31 cellular contexts compared by ENCODE assay signal in the genomic region with DNA sequence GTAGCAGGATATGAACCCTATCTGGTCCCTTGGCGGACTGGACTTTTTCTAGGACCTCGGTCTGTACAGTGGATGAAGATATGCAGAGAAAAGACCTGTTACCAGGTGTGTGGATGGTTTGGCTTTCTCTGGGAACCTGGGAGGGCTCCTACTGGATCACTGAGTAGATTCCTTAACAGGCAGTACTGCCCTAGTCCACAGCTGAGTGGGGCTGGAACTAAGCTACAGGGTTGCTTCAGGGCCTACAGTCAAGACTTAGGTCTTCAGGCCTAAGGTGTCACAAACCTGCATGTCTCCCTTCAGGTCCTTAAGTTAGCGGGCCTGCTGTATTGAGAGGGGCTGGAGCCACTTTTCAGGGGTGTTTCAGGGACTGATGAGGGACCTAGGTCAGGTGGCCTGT.
"Had no signal": no experiment of that assay in that cellular context is flagged by ENCODE, and none has a peak within 500 bp of the region (broad histone marks: within the 10 kb centered on the region; RNA-seq: fewer than 3 reads in every experiment).

No MANE protein-coding gene starts in this region.

- ATAC-seq: activated CD4-positive, alpha-beta T cell treated with anti-CD3 and anti-CD28 coated beads for 36 hours; activated CD8-positive, alpha-beta memory T cell treated with anti-CD3 and anti-CD28 coated beads, Interleukin-2, amount 10 ng/mL, durations not matched to agents 7 days and 5 days; activated CD8-positive, alpha-beta T cell treated with anti-CD3 and anti-CD28 coated beads, Interleukin-2, amount 10 ng/mL, durations not matched to agents 7 days and 5 days; activated naive CD8-positive, alpha-beta T cell treated with anti-CD3 and anti-CD28 coated beads, Interleukin-2, amount 50 U/mL, for 24 hours; body of pancreas; effector memory CD8-positive, alpha-beta T cell; gastroesophageal sphincter had no signal

- H3K27ac ChIP-seq: adrenal gland, body of pancreas, epithelial cell of prostate, esophagus squamous epithelium, gastroesophageal sphincter, WERI-Rb-1 had no signal

- H3K9me3 ChIP-seq: adrenal gland, body of pancreas, gastroesophageal sphincter had no signal

- H3K36me3 ChIP-seq: adrenal gland had no signal

- H3K27ac Mint-ChIP-seq: activated CD4-positive, alpha-beta memory T cell treated with anti-CD3 and anti-CD28 coated beads for 36 hours; activated CD4-positive, alpha-beta T cell treated with anti-CD3 and anti-CD28 coated beads for 36 hours; activated CD4-positive, alpha-beta T cell treated with anti-CD3 and anti-CD28 coated beads, Interleukin-2, amount 10 ng/mL, durations not matched to agents 24 days and 14 days; activated CD8-positive, alpha-beta memory T cell treated with anti-CD3 and anti-CD28 coated beads, Interleukin-2, amount 10 ng/mL, durations not matched to agents 7 days and 5 days; activated CD8-positive, alpha-beta T cell treated with anti-CD3 and anti-CD28 coated beads, Interleukin-2, amount 10 ng/mL, durations not matched to agents 7 days and 5 days; activated naive CD4-positive, alpha-beta T cell treated with anti-CD3 and anti-CD28 coated beads for 36 hours; activated naive CD4-positive, alpha-beta T cell treated with anti-CD3 and anti-CD28 coated beads, Interleukin-2, amount 50 U/mL, for 24 hours; activated naive CD8-positive, alpha-beta T cell treated with anti-CD3 and anti-CD28 coated beads for 36 hours; activated naive CD8-positive, alpha-beta T cell treated with anti-CD3 and anti-CD28 coated beads, Interleukin-2, amount 50 U/mL, for 24 hours; activated T-helper 1 cell treated with anti-CD3 and anti-CD28 coated beads, Interleukin-12 subunit alpha, Interleukin-12 subunit beta, Interleukin-2, Interleukin-4 antibody, amounts not matched to agents 30 ng/mL and 10 ng/mL and 1 ng/mL, durations not matched to agents 14 hours and 24 hours and 36 hours; activated T-helper 2 cell treated with anti-CD3 and anti-CD28 coated beads, Interferon-gamma antibody, Interleukin-2, Interleukin-4, amounts not matched to agents 10 μg/mL and 5 μg/mL and 100 μg/mL, durations not matched to agents 14 hours and 24 hours and 36 hours; effector memory CD8-positive, alpha-beta T cell had no signal

- H3K27me3 ChIP-seq: adrenal gland, body of pancreas, esophagus squamous epithelium, gastroesophageal sphincter had no signal

- H3K9me3 Mint-ChIP-seq: activated CD4-positive, alpha-beta T cell treated with anti-CD3 and anti-CD28 coated beads, Interleukin-2, amount 10 ng/mL, durations not matched to agents 24 days and 14 days; activated T-helper 1 cell treated with anti-CD3 and anti-CD28 coated beads, Interleukin-12 subunit alpha, Interleukin-12 subunit beta, Interleukin-2, Interleukin-4 antibody, amounts not matched to agents 30 ng/mL and 10 ng/mL and 1 ng/mL, durations not matched to agents 14 hours and 24 hours and 36 hours; activated T-helper 2 cell treated with anti-CD3 and anti-CD28 coated beads, Interferon-gamma antibody, Interleukin-2, Interleukin-4, amounts not matched to agents 10 μg/mL and 5 μg/mL and 100 μg/mL, durations not matched to agents 14 hours and 24 hours and 36 hours; effector memory CD8-positive, alpha-beta T cell had no signal

- H3K4me3 Mint-ChIP-seq: activated CD4-positive, alpha-beta memory T cell treated with anti-CD3 and anti-CD28 coated beads for 36 hours; activated CD4-positive, alpha-beta T cell treated with anti-CD3 and anti-CD28 coated beads for 36 hours; activated CD4-positive, alpha-beta T cell treated with anti-CD3 and anti-CD28 coated beads, Interleukin-2, amount 10 ng/mL, durations not matched to agents 24 days and 14 days; activated CD8-positive, alpha-beta memory T cell treated with anti-CD3 and anti-CD28 coated beads, Interleukin-2, amount 10 ng/mL, durations not matched to agents 7 days and 5 days; activated CD8-positive, alpha-beta T cell treated with anti-CD3 and anti-CD28 coated beads, Interleukin-2, amount 10 ng/mL, durations not matched to agents 7 days and 5 days; activated naive CD4-positive, alpha-beta T cell treated with anti-CD3 and anti-CD28 coated beads for 36 hours; activated naive CD4-positive, alpha-beta T cell treated with anti-CD3 and anti-CD28 coated beads, Interleukin-2, amount 50 U/mL, for 24 hours; activated naive CD8-positive, alpha-beta T cell treated with anti-CD3 and anti-CD28 coated beads for 36 hours; activated naive CD8-positive, alpha-beta T cell treated with anti-CD3 and anti-CD28 coated beads, Interleukin-2, amount 50 U/mL, for 24 hours; activated T-helper 1 cell treated with anti-CD3 and anti-CD28 coated beads, Interleukin-12 subunit alpha, Interleukin-12 subunit beta, Interleukin-2, Interleukin-4 antibody, amounts not matched to agents 30 ng/mL and 10 ng/mL and 1 ng/mL, durations not matched to agents 14 hours and 24 hours and 36 hours; effector memory CD8-positive, alpha-beta T cell had no signal

- H3K27me3 Mint-ChIP-seq: activated CD4-positive, alpha-beta memory T cell treated with anti-CD3 and anti-CD28 coated beads for 36 hours; activated CD4-positive, alpha-beta T cell treated with anti-CD3 and anti-CD28 coated beads for 36 hours; activated CD4-positive, alpha-beta T cell treated with anti-CD3 and anti-CD28 coated beads, Interleukin-2, amount 10 ng/mL, durations not matched to agents 24 days and 14 days; activated CD8-positive, alpha-beta memory T cell treated with anti-CD3 and anti-CD28 coated beads, Interleukin-2, amount 10 ng/mL, durations not matched to agents 7 days and 5 days; activated naive CD4-positive, alpha-beta T cell treated with anti-CD3 and anti-CD28 coated beads, Interleukin-2, amount 50 U/mL, for 24 hours; activated naive CD8-positive, alpha-beta T cell treated with anti-CD3 and anti-CD28 coated beads for 36 hours; activated naive CD8-positive, alpha-beta T cell treated with anti-CD3 and anti-CD28 coated beads, Interleukin-2, amount 50 U/mL, for 24 hours; effector memory CD8-positive, alpha-beta T cell had no signal

- DNase-seq: activated CD4-positive, alpha-beta memory T cell treated with anti-CD3 and anti-CD28 coated beads for 36 hours; activated CD4-positive, alpha-beta T cell treated with anti-CD3 and anti-CD28 coated beads for 36 hours; activated CD4-positive, alpha-beta T cell treated with anti-CD3 and anti-CD28 coated beads, Interleukin-2, amount 10 ng/mL, durations not matched to agents 24 days and 14 days; activated CD4-positive, CD25-positive, alpha-beta regulatory T cell; activated CD4-positive, CD25-positive, alpha-beta regulatory T cell treated with anti-CD3 and anti-CD28 coated beads, Interleukin-2, amount 50 U/mL, for 72 hours; activated CD8-positive, alpha-beta memory T cell treated with anti-CD3 and anti-CD28 coated beads, Interleukin-2, amount 10 ng/mL, durations not matched to agents 7 days and 5 days; activated CD8-positive, alpha-beta memory T cell treated with anti-CD3 and anti-CD28 coated beads, Interleukin-2, amount 50 U/mL, for 4 hours; activated CD8-positive, alpha-beta T cell treated with anti-CD3 and anti-CD28 coated beads, Interleukin-2, amount 10 ng/mL, durations not matched to agents 7 days and 5 days; activated effector memory CD4-positive, alpha-beta T cell treated with anti-CD3 and anti-CD28 coated beads, Interleukin-2, amount 50 U/mL, for 16 hours; activated naive CD4-positive, alpha-beta T cell treated with anti-CD3 and anti-CD28 coated beads for 36 hours; activated naive CD8-positive, alpha-beta T cell treated with anti-CD3 and anti-CD28 coated beads for 36 hours; activated naive CD8-positive, alpha-beta T cell treated with anti-CD3 and anti-CD28 coated beads, Interleukin-2, amount 50 U/mL, for 24 hours; activated T-cell treated with anti-CD3 and anti-CD28 coated beads, Interleukin-2, amount 50 U/mL, for 1 hour; activated T-cell treated with anti-CD3 and anti-CD28 coated beads, Interleukin-2, amount 50 U/mL, for 48 hours; adrenal gland; aorta; body of pancreas; caudate nucleus; cortex of kidney; dermis blood vessel endothelial cell; effector CD4-positive, alpha-beta T cell; effector memory CD8-positive, alpha-beta T cell; esophagus squamous epithelium; foreskin melanocyte; T-helper 2 cell; WERI-Rb-1 had no signal

- H3K4me3 ChIP-seq: adrenal gland, body of pancreas, esophagus squamous epithelium, gastroesophageal sphincter had no signal
